Comparison of ENCODE assay signal across 8 cellular contexts in genomic region chr6:159726918-159727716, GRCh38. TPM values are rescaled to one million over a fixed set of nuclear protein-coding genes. Genes with fewer than 3 reads are reported as not detected.
DNase-seq lines count a peak whose midpoint lies in the region; ATAC-seq and TF ChIP-seq lines count a peak whose summit lies in the region.

Gene WTAP (plus strand): TSS chr6:159727506. CDS start chr6:159736266, 8,760 bp downstream.

- H3K4me1 Mint-ChIP-seq in Calu3 (ENCODE audit: low read depth, unreplicated experiment): no peaks in the 10 kb centered on the region

- 0 to 1% methylated on average over 42 to 49 of the region's 93 CpGs for WGBS in mesodermal cell (ENCODE audit: insufficient coverage in 2 of 2), 2 experiments

- H3K9me3 Mint-ChIP-seq in Calu3 (ENCODE audit: low read depth, unreplicated experiment): peaks cover 3% of the 10 kb centered on the region

- peak; percentile 82 for ATAC-seq in GM21423 (IDR thresholded peaks at IDR 0.05; ENCODE audit: unreplicated experiment)

- peak within 1 kb of the TSS; percentile 88 for H3K27ac Mint-ChIP-seq in Calu3 (ENCODE audit: unreplicated experiment)

- H3K27ac ChIP-seq in HUES48 (ENCODE audit: low read depth, low read length) (peak within 1 kb of the TSS; percentile 100), mesodermal cell (ENCODE audit: low read depth, low read length, severe bottlenecking) (peak within 1 kb of the TSS; percentile 97)

- CTCF ChIA-PET in Calu3 (lab: Charles Lee): interaction anchor here (0.6 to 3.1 kb wide), 5 partner anchors 11 to 79 kb away, joined by 3 to 16 read pairs (median 5); partner anchors contain the start of genes MRPL18 and TCP1

- in situ Hi-C loops in endometrial microvascular endothelial cells (cut with HindIII; ENCODE audit: inconsistent ontology term, low pct_unique_long_range_greater_than_20kb, low sequenced_read_pairs): no loop called here

- H3K36me3 ChIP-seq in HUES48 (ENCODE audit: control insufficient read depth, insufficient read depth, low read length): peaks cover 14% of the 10 kb centered on the region; the same call in 1 of the 2 replicates
- H3K36me3 ChIP-seq in NT2/D1 (ENCODE audit: insufficient read depth, insufficient read length, low read length): peaks cover 19% of the 10 kb centered on the region
- peaks cover 51% of the 10 kb centered on the region for H3K36me3 ChIP-seq in mesodermal cell (ENCODE audit: control insufficient read depth, insufficient read depth, low read length)

- intact Hi-C loops in Calu3 (cut with micrococcal nuclease; ENCODE audit: unreplicated experiment): loop anchor here (5.0 kb wide), 1 partner anchor 60 kb away; the partner anchor contains the start of gene TCP1

- peaks cover 16% of the 10 kb centered on the region for H3K4me1 ChIP-seq in HUES48 (ENCODE audit: control insufficient read depth, insufficient read depth, low read length)
- no peaks in the 10 kb centered on the region for H3K4me1 ChIP-seq in NT2/D1 (ENCODE audit: insufficient read depth, insufficient read length)
- no peaks in the 10 kb centered on the region for H3K4me1 ChIP-seq in mesodermal cell (ENCODE audit: control insufficient read depth, insufficient read depth, low read length, poor library complexity, severe bottlenecking)

- peak within 1 kb of the TSS; percentile 91 for H3K4me3 Mint-ChIP-seq in Calu3 (ENCODE audit: low read depth, unreplicated experiment)

- H3K4me3 ChIP-seq in HUES48 (ENCODE audit: low read depth, low read length) (peak within 1 kb of the TSS; percentile 92), NT2/D1 (ENCODE audit: insufficient read length, low read depth) (peak within 1 kb of the TSS; percentile 85), mesodermal cell (ENCODE audit: extremely low read depth, insufficient read depth, low read length, poor library complexity, severe bottlenecking) (peak within 1 kb of the TSS; percentile 84)

- H3K27me3 ChIP-seq in HUES48 (ENCODE audit: control insufficient read depth, insufficient read depth, low read length) (no peaks in the 10 kb centered on the region), NT2/D1 (ENCODE audit: insufficient read depth, insufficient read length) (no peaks in the 10 kb centered on the region)

- no peaks in the 10 kb centered on the region for H3K27me3 Mint-ChIP-seq in Calu3 (ENCODE audit: unreplicated experiment)

- TF ChIP-seq CTCF in Calu3 (IDR thresholded peaks at IDR 0.05; ENCODE audit: unreplicated experiment): no peak

- H3K9ac ChIP-seq in HUES48 (ENCODE audit: low read depth, low read length) (peak within 1 kb of the TSS; percentile 100), NT2/D1 (ENCODE audit: insufficient read length, low read depth) (peak within 1 kb of the TSS; percentile 92)

- DNase-seq in Calu3: peak; percentile 98
- DNase-seq in NT2/D1 (ENCODE audit: low read depth, low spot score): peak; percentile 89
- peak; percentile 95 for DNase-seq in activated CD8-positive, alpha-beta memory T cell treated with anti-CD3 and anti-CD28 coated beads, Interleukin-2, amount 50 U/mL, for 1 hour (ENCODE audit: extremely low read depth)
- DNase-seq in stimulated activated CD8-positive, alpha-beta memory T cell treated with anti-CD3 and anti-CD28 coated beads, Interleukin-15, amount 100 ng/mL, for 24 hours (ENCODE audit: low read depth): peak; percentile 91

- BruUV-seq in Calu3 (replicated peaks; lab: Mats Ljungman, UMichigan): no TSS peak

- no peaks in the 10 kb centered on the region for H3K9me3 ChIP-seq in HUES48 (ENCODE audit: control insufficient read depth, insufficient read depth, low read length)
- H3K9me3 ChIP-seq in NT2/D1 (ENCODE audit: insufficient read depth, low read length): no peaks in the 10 kb centered on the region
- peaks cover 6% of the 10 kb centered on the region for H3K9me3 ChIP-seq in mesodermal cell (ENCODE audit: control insufficient read depth, low read length)

- H3K36me3 Mint-ChIP-seq in Calu3 (ENCODE audit: insufficient read depth, unreplicated experiment): peaks cover 71% of the 10 kb centered on the region

RNA-seq across cellular contexts. Expression of gene WTAP, which starts in this region (rescaled TPM):
- total RNA-seq in Calu3 (2022) (91.8 and 103 TPM in 2 replicates), endometrial microvascular endothelial cells (ENCODE audit: inconsistent ontology term) (52.8 TPM)
- 81.1 TPM for polyA plus RNA-seq in mesodermal cell (2013, experiment 1 of 2)
- polyA plus RNA-seq in mesodermal cell (2013, experiment 2 of 2): 94.7 TPM

Comparison
In these comparisons a context has a peak if more than half of its experiments do, and no peak if none do; other contexts are left out.
1. Peak in every context shown above with its lines: DNase-seq, ATAC-seq, H3K4me3 ChIP-seq and H3K27ac ChIP-seq.